ENCODE assay signal across 37 cellular contexts in the genomic region with DNA sequence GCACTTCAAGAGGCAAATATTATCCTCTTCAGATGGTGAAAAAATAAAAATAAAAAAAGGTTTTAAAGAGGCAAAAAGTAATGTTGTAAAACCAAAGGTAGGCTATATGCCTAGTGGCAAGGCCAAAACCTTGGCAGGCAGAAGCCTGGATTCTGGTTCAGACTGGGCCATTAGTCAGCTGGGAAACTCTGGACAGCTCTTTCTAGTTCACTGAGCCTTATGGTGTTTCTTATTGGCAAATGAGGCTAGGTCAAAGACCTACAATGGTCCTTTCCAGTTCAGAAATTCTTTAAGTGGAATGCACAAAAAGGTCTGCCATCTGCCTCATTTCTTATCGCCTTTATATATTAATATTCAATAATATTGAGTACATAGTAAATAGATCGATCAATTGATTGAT. TPM values are rescaled to one million over a fixed set of nuclear protein-coding genes. Genes with fewer than 3 reads are reported as not detected.
"Had no signal": no experiment of that assay in that cellular context is flagged by ENCODE, and none has a peak within 500 bp of the region (broad histone marks: within the 10 kb centered on the region; RNA-seq: fewer than 3 reads in every experiment).

No MANE protein-coding gene starts in this region.

- ATAC-seq: activated CD8-positive, alpha-beta T cell treated with anti-CD3 and anti-CD28 coated beads for 36 hours; activated naive CD8-positive, alpha-beta T cell treated with anti-CD3 and anti-CD28 coated beads, Interleukin-2, amount 50 U/mL, for 24 hours; activated T-cell treated with anti-CD3 and anti-CD28 coated beads, Interleukin-2, amount 50 U/mL, for 4 hours; activated T-cell treated with anti-CD3 and anti-CD28 coated beads, Interleukin-2, amount 50 U/mL, for 72 hours; activated T-helper 17 cell treated with anti-CD3 and anti-CD28 coated beads, Interleukin-2, amount 50 U/mL, for 72 hours had no signal

- H3K27ac ChIP-seq: ascending aorta, cardiac muscle cell, VCaP had no signal

- H3K27me3 Mint-ChIP-seq: brain had no signal

- H3K27me3 ChIP-seq: ascending aorta, cardiac muscle cell had no signal

- H3K9me3 Mint-ChIP-seq: activated B cell treated with CpG ODN at 0.5 μM for 24 hours; activated CD4-positive, alpha-beta memory T cell treated with anti-CD3 and anti-CD28 coated beads for 36 hours; activated CD4-positive, alpha-beta T cell treated with anti-CD3 and anti-CD28 coated beads, Interleukin-2, amount 10 ng/mL, durations not matched to agents 24 days and 14 days; activated CD8-positive, alpha-beta T cell treated with anti-CD3 and anti-CD28 coated beads for 36 hours; activated naive CD4-positive, alpha-beta T cell treated with anti-CD3 and anti-CD28 coated beads for 36 hours; activated naive CD4-positive, alpha-beta T cell treated with anti-CD3 and anti-CD28 coated beads, Interleukin-2, amount 50 U/mL, for 24 hours; activated naive CD8-positive, alpha-beta T cell treated with anti-CD3 and anti-CD28 coated beads, Interleukin-2, amount 10 ng/mL, durations not matched to agents 7 days and 5 days; activated naive CD8-positive, alpha-beta T cell treated with anti-CD3 and anti-CD28 coated beads, Interleukin-2, amount 50 U/mL, for 24 hours; activated T-cell treated with anti-CD3 and anti-CD28 coated beads, Interleukin-2, amount 50 U/mL, for 4 hours; activated T-cell treated with anti-CD3 and anti-CD28 coated beads, Interleukin-2, amount 50 U/mL, for 72 hours; activated T-helper 1 cell treated with anti-CD3 and anti-CD28 coated beads, Interleukin-12 subunit alpha, Interleukin-12 subunit beta, Interleukin-2, Interleukin-4 antibody, amounts not matched to agents 30 ng/mL and 10 ng/mL and 1 ng/mL, durations not matched to agents 14 hours and 24 hours and 36 hours; central memory CD8-positive, alpha-beta T cell; T-helper 1 cell treated with Interleukin-12 subunit alpha and Interleukin-12 subunit beta and Interleukin-4 antibody, amounts not matched to agents 30 μg/mL and 1 μg/mL, for 36 hours; T-helper 2 cell treated with Interferon-gamma antibody and Interleukin-4, amounts not matched to agents 5 μg/mL and 100 μg/mL, for 36 hours had no signal

- H3K4me1 Mint-ChIP-seq: activated B cell treated with CpG ODN at 0.5 μM for 24 hours; activated CD4-positive, alpha-beta T cell treated with anti-CD3 and anti-CD28 coated beads, Interleukin-2, amount 10 ng/mL, durations not matched to agents 24 days and 14 days; activated naive CD4-positive, alpha-beta T cell treated with anti-CD3 and anti-CD28 coated beads, Interleukin-2, amount 50 U/mL, for 24 hours; activated naive CD8-positive, alpha-beta T cell treated with anti-CD3 and anti-CD28 coated beads, Interleukin-2, amount 10 ng/mL, durations not matched to agents 7 days and 5 days; activated naive CD8-positive, alpha-beta T cell treated with anti-CD3 and anti-CD28 coated beads, Interleukin-2, amount 50 U/mL, for 24 hours; activated T-helper 17 cell treated with anti-CD3 and anti-CD28 coated beads, Interleukin-2, amount 50 U/mL, for 72 hours; brain; central memory CD8-positive, alpha-beta T cell had no signal

- H3K9me3 ChIP-seq: ascending aorta had no signal

- DNase-seq: activated B cell treated with CpG ODN at 0.5 μM for 24 hours; activated CD4-positive, alpha-beta memory T cell treated with anti-CD3 and anti-CD28 coated beads for 36 hours; activated CD4-positive, alpha-beta T cell treated with anti-CD3 and anti-CD28 coated beads for 4 hours; activated CD4-positive, alpha-beta T cell treated with anti-CD3 and anti-CD28 coated beads, Interleukin-2, amount 10 ng/mL, durations not matched to agents 24 days and 14 days; activated CD4-positive, alpha-beta T cell treated with anti-CD3 and anti-CD28 coated beads, Interleukin-2, amount 50 U/mL, for 1 hour; activated CD4-positive, alpha-beta T cell treated with anti-CD3 and anti-CD28 coated beads, Interleukin-2, amount 50 U/mL, for 4 hours; activated CD4-positive, CD25-positive, alpha-beta regulatory T cell treated with anti-CD3 and anti-CD28 coated beads, Interleukin-2, amount 50 U/mL, for 72 hours; activated CD8-positive, alpha-beta memory T cell treated with anti-CD3 and anti-CD28 coated beads, Interleukin-2, amount 50 U/mL, for 4 hours; activated CD8-positive, alpha-beta T cell treated with anti-CD3 and anti-CD28 coated beads for 36 hours; activated effector memory CD4-positive, alpha-beta T cell treated with anti-CD3 and anti-CD28 coated beads, Interleukin-2, amount 50 U/mL, for 16 hours; activated gamma-delta T cell treated with Interleukin-2 at 50 U/mL for 16 hours; activated naive CD4-positive, alpha-beta T cell; activated naive CD4-positive, alpha-beta T cell treated with anti-CD3 and anti-CD28 coated beads for 36 hours; activated naive CD8-positive, alpha-beta T cell treated with anti-CD3 and anti-CD28 coated beads, Interleukin-2, amount 10 ng/mL, durations not matched to agents 7 days and 5 days; activated naive CD8-positive, alpha-beta T cell treated with anti-CD3 and anti-CD28 coated beads, Interleukin-2, amount 50 U/mL, for 24 hours; activated T-cell treated with anti-CD3 and anti-CD28 coated beads for 4 hours; activated T-cell treated with anti-CD3 and anti-CD28 coated beads, Interleukin-2, amount 50 U/mL, for 1 hour; activated T-cell treated with anti-CD3 and anti-CD28 coated beads, Interleukin-2, amount 50 U/mL, for 4 hours; activated T-cell treated with anti-CD3 and anti-CD28 coated beads, Interleukin-2, amount 50 U/mL, for 72 hours; amygdala; anterior cingulate cortex; caudate nucleus; cerebellar nuclear complex; T-helper 2 cell; T-helper 9 cell had no signal

- H3K4me3 Mint-ChIP-seq: activated B cell treated with CpG ODN at 0.5 μM for 24 hours; activated CD4-positive, alpha-beta memory T cell treated with anti-CD3 and anti-CD28 coated beads for 36 hours; activated CD4-positive, alpha-beta T cell treated with anti-CD3 and anti-CD28 coated beads, Interleukin-2, amount 10 ng/mL, durations not matched to agents 24 days and 14 days; activated CD8-positive, alpha-beta T cell treated with anti-CD3 and anti-CD28 coated beads for 36 hours; activated naive CD4-positive, alpha-beta T cell treated with anti-CD3 and anti-CD28 coated beads for 36 hours; activated naive CD4-positive, alpha-beta T cell treated with anti-CD3 and anti-CD28 coated beads, Interleukin-2, amount 50 U/mL, for 24 hours; activated naive CD8-positive, alpha-beta T cell; activated naive CD8-positive, alpha-beta T cell treated with anti-CD3 and anti-CD28 coated beads, Interleukin-2, amount 10 ng/mL, durations not matched to agents 7 days and 5 days; activated naive CD8-positive, alpha-beta T cell treated with anti-CD3 and anti-CD28 coated beads, Interleukin-2, amount 50 U/mL, for 24 hours; activated T-cell treated with anti-CD3 and anti-CD28 coated beads, Interleukin-2, amount 50 U/mL, for 4 hours; activated T-cell treated with anti-CD3 and anti-CD28 coated beads, Interleukin-2, amount 50 U/mL, for 72 hours; activated T-helper 1 cell treated with anti-CD3 and anti-CD28 coated beads, Interleukin-12 subunit alpha, Interleukin-12 subunit beta, Interleukin-2, Interleukin-4 antibody, amounts not matched to agents 30 ng/mL and 10 ng/mL and 1 ng/mL, durations not matched to agents 14 hours and 24 hours and 36 hours; activated T-helper 17 cell treated with anti-CD3 and anti-CD28 coated beads, Interleukin-2, amount 50 U/mL, for 72 hours; brain; central memory CD8-positive, alpha-beta T cell; T-helper 1 cell treated with Interleukin-12 subunit alpha and Interleukin-12 subunit beta and Interleukin-4 antibody, amounts not matched to agents 30 μg/mL and 1 μg/mL, for 36 hours; T-helper 2 cell treated with Interferon-gamma antibody and Interleukin-4, amounts not matched to agents 5 μg/mL and 100 μg/mL, for 36 hours had no signal

- H3K27ac Mint-ChIP-seq: activated B cell treated with CpG ODN at 0.5 μM for 24 hours; activated CD4-positive, alpha-beta memory T cell treated with anti-CD3 and anti-CD28 coated beads for 36 hours; activated CD4-positive, alpha-beta T cell treated with anti-CD3 and anti-CD28 coated beads, Interleukin-2, amount 10 ng/mL, durations not matched to agents 24 days and 14 days; activated CD8-positive, alpha-beta T cell treated with anti-CD3 and anti-CD28 coated beads for 36 hours; activated naive CD4-positive, alpha-beta T cell treated with anti-CD3 and anti-CD28 coated beads for 36 hours; activated naive CD4-positive, alpha-beta T cell treated with anti-CD3 and anti-CD28 coated beads, Interleukin-2, amount 50 U/mL, for 24 hours; activated naive CD8-positive, alpha-beta T cell; activated naive CD8-positive, alpha-beta T cell treated with anti-CD3 and anti-CD28 coated beads, Interleukin-2, amount 10 ng/mL, durations not matched to agents 7 days and 5 days; activated naive CD8-positive, alpha-beta T cell treated with anti-CD3 and anti-CD28 coated beads, Interleukin-2, amount 50 U/mL, for 24 hours; activated T-cell treated with anti-CD3 and anti-CD28 coated beads, Interleukin-2, amount 50 U/mL, for 72 hours; activated T-helper 1 cell treated with anti-CD3 and anti-CD28 coated beads, Interleukin-12 subunit alpha, Interleukin-12 subunit beta, Interleukin-2, Interleukin-4 antibody, amounts not matched to agents 30 ng/mL and 10 ng/mL and 1 ng/mL, durations not matched to agents 14 hours and 24 hours and 36 hours; activated T-helper 17 cell treated with anti-CD3 and anti-CD28 coated beads, Interleukin-2, amount 50 U/mL, for 72 hours; brain; T-helper 1 cell treated with Interleukin-12 subunit alpha and Interleukin-12 subunit beta and Interleukin-4 antibody, amounts not matched to agents 30 μg/mL and 1 μg/mL, for 36 hours; T-helper 2 cell treated with Interferon-gamma antibody and Interleukin-4, amounts not matched to agents 5 μg/mL and 100 μg/mL, for 36 hours had no signal

- H3K36me3 Mint-ChIP-seq: activated CD4-positive, alpha-beta memory T cell treated with anti-CD3 and anti-CD28 coated beads for 36 hours; activated naive CD4-positive, alpha-beta T cell treated with anti-CD3 and anti-CD28 coated beads, Interleukin-2, amount 50 U/mL, for 24 hours; activated naive CD8-positive, alpha-beta T cell; activated naive CD8-positive, alpha-beta T cell treated with anti-CD3 and anti-CD28 coated beads, Interleukin-2, amount 10 ng/mL, durations not matched to agents 7 days and 5 days; brain had no signal

RNA-seq across cellular contexts. Expression of a gene that starts 44.6 kb away (rescaled TPM):
- total RNA-seq: activated B cell treated with CpG ODN at 0.5 μM for 24 hours; activated CD4-positive, alpha-beta memory T cell treated with anti-CD3 and anti-CD28 coated beads for 36 hours; activated CD4-positive, alpha-beta T cell treated with anti-CD3 and anti-CD28 coated beads, Interleukin-2, amount 10 ng/mL, durations not matched to agents 24 days and 14 days; activated CD8-positive, alpha-beta memory T cell treated with anti-CD3 and anti-CD28 coated beads for 36 hours; activated CD8-positive, alpha-beta T cell treated with anti-CD3 and anti-CD28 coated beads for 36 hours; activated naive CD4-positive, alpha-beta T cell treated with anti-CD3 and anti-CD28 coated beads for 36 hours; activated naive CD8-positive, alpha-beta T cell treated with anti-CD3 and anti-CD28 coated beads, Interleukin-2, amount 10 ng/mL, durations not matched to agents 7 days and 5 days; activated T-cell treated with anti-CD3 and anti-CD28 coated beads, Interleukin-2, amount 50 U/mL, for 72 hours; activated T-helper 1 cell treated with anti-CD3 and anti-CD28 coated beads, Interleukin-12 subunit alpha, Interleukin-12 subunit beta, Interleukin-2, Interleukin-4 antibody, amounts not matched to agents 30 ng/mL and 10 ng/mL and 1 ng/mL, durations not matched to agents 14 hours and 24 hours and 36 hours had no signal
